ENCODE assay signal across 7 cellular contexts in the genomic region with DNA sequence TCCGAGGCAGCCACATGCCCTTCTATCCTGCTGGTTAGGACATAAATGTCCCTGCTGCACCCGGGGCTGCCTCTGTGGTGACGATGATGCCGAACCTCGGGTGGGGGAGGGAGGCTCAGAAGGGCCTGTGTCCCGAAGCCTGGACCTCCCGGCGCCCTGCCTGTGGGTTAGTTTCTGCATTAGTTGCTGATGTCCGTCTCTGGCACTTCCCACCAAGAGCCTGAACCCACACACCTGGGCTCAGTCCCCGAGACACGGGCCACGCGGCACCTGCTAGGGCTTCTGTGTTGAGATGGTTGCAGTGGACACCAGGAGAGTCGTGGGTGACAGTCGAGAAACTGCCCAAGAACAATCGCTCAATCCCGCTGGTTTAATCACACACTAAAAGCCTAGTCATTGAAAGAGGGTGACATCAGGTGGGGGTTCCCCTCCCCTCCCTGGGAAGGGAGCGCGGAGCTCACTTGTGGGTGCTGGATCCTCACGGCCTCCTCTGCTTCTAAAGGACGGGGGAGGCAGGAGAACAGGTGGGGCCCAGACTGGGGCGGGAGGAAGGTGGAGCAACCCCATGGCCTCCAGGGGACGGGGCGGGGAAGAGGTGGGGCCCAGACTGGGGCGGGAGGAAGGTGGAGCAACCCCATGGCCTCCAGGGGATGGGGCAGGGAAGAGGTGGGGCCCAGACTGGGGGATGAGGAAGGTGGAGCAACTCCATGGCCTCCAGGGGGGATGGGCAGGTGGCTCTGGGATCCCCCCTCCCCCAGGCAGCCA. TPM values are rescaled to one million over a fixed set of nuclear protein-coding genes. Genes with fewer than 3 reads are reported as not detected.
DNase-seq lines count a peak whose midpoint lies in the region; ATAC-seq and TF ChIP-seq lines count a peak whose summit lies in the region.
"Not testable (repeated sequence)": the region's sequence is repeated elsewhere in the genome, so short reads cannot be mapped to it uniquely, and the experiment has no call there.

No MANE protein-coding gene starts in this region.

- H3K27ac Mint-ChIP-seq in T-helper 17 cell; neural crest cell (ENCODE audit: unreplicated experiment): not testable (repeated sequence)

- intact Hi-C loops in heart left ventricle (cut with DNase I): loop anchor here in 1 of 10 donors (10.0 kb wide), 1 partner anchor 457 kb away; no protein-coding TSS in a partner anchor

- H3K27me3 ChIP-seq in heart left ventricle: not testable (repeated sequence)

- H3K27ac ChIP-seq in heart left ventricle: not testable (repeated sequence)

- not testable (repeated sequence) for H3K4me3 ChIP-seq in heart left ventricle

- DNase-seq in NCI-H1436 (lab: John Stamatoyannopoulos, UW) (peak; percentile 86), T-helper 17 cell (peak in 2 of 3 donors; percentile 31 to 46), activated gamma-delta T cell (lab: John Stamatoyannopoulos, UW) (peak; percentile 54), heart left ventricle (peak in 2 of 5 donors; percentile 26 to 50), neural crest cell (ENCODE audit: low read depth, low spot score) (peak; percentile 36)

- H3K27me3 Mint-ChIP-seq in T-helper 17 cell: not testable (repeated sequence)
- H3K27me3 Mint-ChIP-seq in neural crest cell (ENCODE audit: low read depth): peaks cover 17% of the 10 kb centered on the region

- peak; percentile 97 for ATAC-seq in GM18868 (IDR thresholded peaks at IDR 0.05; ENCODE audit: unreplicated experiment)
- peak; percentile 92 for ATAC-seq in HG02798 (IDR thresholded peaks at IDR 0.05; ENCODE audit: poor library complexity, unreplicated experiment)
- peak; percentile 99 for ATAC-seq in T-helper 17 cell
- peak; percentile 70 to 99 (median 75) for ATAC-seq in heart left ventricle

- H3K36me3 Mint-ChIP-seq in T-helper 17 cell (ENCODE audit: low read depth); neural crest cell (ENCODE audit: low read depth): not testable (repeated sequence)

- TF ChIP-seq CTCF in heart left ventricle (IDR thresholded peaks at IDR 0.05); neural crest cell (conservative IDR thresholded peaks at IDR 0.05): not testable (repeated sequence)

- not testable (repeated sequence) for H3K4me1 Mint-ChIP-seq in T-helper 17 cell
- H3K4me1 Mint-ChIP-seq in neural crest cell: peaks cover 22% of the 10 kb centered on the region

- H3K9me3 Mint-ChIP-seq in neural crest cell: not testable (repeated sequence)

- TF ChIP-seq POLR2A in heart left ventricle (IDR thresholded peaks at IDR 0.05): not testable (repeated sequence)

- not testable (repeated sequence) for H3K4me1 ChIP-seq in heart left ventricle

- peak overlapping the region; percentile 79 for H3K4me3 Mint-ChIP-seq in T-helper 17 cell
- not testable (repeated sequence) for H3K4me3 Mint-ChIP-seq in neural crest cell

- H3K9me3 ChIP-seq in T-helper 17 cell (ENCODE audit: control insufficient read depth, low read length, poor library complexity, severe bottlenecking); heart left ventricle: not testable (repeated sequence)

- H3K36me3 ChIP-seq in heart left ventricle: not testable (repeated sequence)

- 33 to 58% (median 41%) methylated on average over 16 to 25 of the region's 25 CpGs for WGBS in heart left ventricle, 4 donors

RNA-seq across cellular contexts. Expression of gene SFSWAP, which starts 29.0 kb away (rescaled TPM):
- total RNA-seq in T-helper 17 cell (10 to 100 TPM; 80.0 to 87.8 TPM), heart left ventricle (10 to 100 TPM; 10.4 to 25.1 (median 18.6) TPM), neural crest cell (78.9 and 83.3 TPM in 2 replicates)
- polyA plus RNA-seq in heart left ventricle: 10 to 100 TPM; 17.3 to 20.7 TPM
